In the genomic region with DNA sequence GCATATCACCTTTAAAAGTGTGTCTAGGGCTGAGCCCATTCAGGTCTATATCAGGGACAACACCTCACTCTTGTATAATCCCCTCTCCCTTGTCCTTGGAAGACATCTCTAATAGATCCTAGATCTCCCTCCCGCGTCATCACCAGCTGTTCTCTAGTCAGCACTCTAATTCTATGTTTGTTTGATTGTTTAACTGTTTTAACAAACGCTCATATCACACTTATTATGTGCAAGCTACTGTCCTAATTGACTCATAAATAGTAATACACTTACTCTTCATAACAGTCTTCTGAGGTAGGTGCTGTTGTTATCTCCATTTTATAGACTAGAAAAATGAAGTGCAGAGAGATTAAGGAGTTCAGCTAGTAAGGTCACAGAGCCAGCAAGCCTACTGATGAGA, we compare ENCODE assay signal across 11 cellular contexts. TPM values are rescaled to one million over a fixed set of nuclear protein-coding genes. Genes with fewer than 3 reads are reported as not detected.
DNase-seq lines count a peak whose midpoint lies in the region; ATAC-seq and TF ChIP-seq lines count a peak whose summit lies in the region.
"Had no signal": no experiment of that assay in that cellular context is flagged by ENCODE, and none has a peak within 500 bp of the region (broad histone marks: within the 10 kb centered on the region; RNA-seq: fewer than 3 reads in every experiment).

No MANE protein-coding gene starts in this region.

- POLR2A ChIA-PET in PC-3 (lab: Charles Lee; ENCODE audit: unreplicated experiment), result no interaction called here

- intact Hi-C loops in activated CD4-positive, alpha-beta T cell treated with anti-CD3 and anti-CD28 coated beads, Interleukin-2, amount 10 ng/mL, durations not matched to agents 24 days and 14 days (cut with micrococcal nuclease), result loop anchor here (1.0 to 2.0 kb wide), 5 partner anchors 24 to 270 kb away; a partner anchor contains a TSS
- intact Hi-C loops in PC-3 (cut with micrococcal nuclease), result loop anchor here (2.0 to 5.0 kb wide), 2 partner anchors 24 to 160 kb away; no protein-coding TSS in a partner anchor

- H3K9me3 Mint-ChIP-seq in activated CD4-positive, alpha-beta T cell treated with anti-CD3 and anti-CD28 coated beads, Interleukin-2, amount 10 ng/mL, durations not matched to agents 24 days and 14 days, result no peaks in the 10 kb centered on the region
- no peaks in the 10 kb centered on the region for H3K9me3 Mint-ChIP-seq in stimulated activated effector memory CD8-positive, alpha-beta T cell treated with anti-CD3 and anti-CD28 coated beads, Interleukin-12 subunit alpha, Interleukin-12 subunit beta, amount 100 ng/mL, for 72 hours

- peaks cover 8% of the 10 kb centered on the region for H3K36me3 Mint-ChIP-seq in activated CD4-positive, alpha-beta T cell treated with anti-CD3 and anti-CD28 coated beads, Interleukin-2, amount 10 ng/mL, durations not matched to agents 24 days and 14 days (ENCODE audit: low read depth)
- H3K36me3 Mint-ChIP-seq in stimulated activated effector memory CD8-positive, alpha-beta T cell treated with anti-CD3 and anti-CD28 coated beads, Interleukin-12 subunit alpha, Interleukin-12 subunit beta, amount 100 ng/mL, for 72 hours, result no peaks in the 10 kb centered on the region

- no peaks in the 10 kb centered on the region for H3K9me2 ChIP-seq in PC-3 (replicated peaks; ENCODE audit: low read length)

- H3K27me3 ChIP-seq in PC-3 (ENCODE audit: low read length), result no peaks in the 10 kb centered on the region
- H3K27me3 ChIP-seq: gastrocnemius medialis, testis had no signal

- ATAC-seq in HG02623 (IDR thresholded peaks at IDR 0.05; ENCODE audit: unreplicated experiment) (peak; percentile 24), PC-3 (no peak)
- ATAC-seq in stimulated activated effector memory CD8-positive, alpha-beta T cell treated with anti-CD3 and anti-CD28 coated beads, Interleukin-12 subunit alpha, Interleukin-12 subunit beta, amount 100 ng/mL, for 72 hours, result peak; percentile 79

- H3F3A ChIP-seq in PC-3 (ENCODE audit: low read length, unreplicated experiment), result no peaks in the 10 kb centered on the region

- H3K27ac ChIP-seq in PC-3 (ENCODE audit: low read length) (no peak overlapping the region), coronary artery (no peak overlapping the region)
- H3K27ac ChIP-seq: gastrocnemius medialis, testis had no signal

- no peaks in the 10 kb centered on the region for H3K79me2 ChIP-seq in PC-3 (ENCODE audit: low read length)

- H3K9ac ChIP-seq in PC-3 (ENCODE audit: low read length), result no peak overlapping the region

- H3K4me1 Mint-ChIP-seq in activated CD4-positive, alpha-beta T cell treated with anti-CD3 and anti-CD28 coated beads, Interleukin-2, amount 10 ng/mL, durations not matched to agents 24 days and 14 days, result peaks cover 33% of the 10 kb centered on the region
- H3K4me1 Mint-ChIP-seq in stimulated activated effector memory CD8-positive, alpha-beta T cell treated with anti-CD3 and anti-CD28 coated beads, Interleukin-12 subunit alpha, Interleukin-12 subunit beta, amount 100 ng/mL, for 72 hours, result peaks cover 28% of the 10 kb centered on the region

- no peak overlapping the region for H2AFZ ChIP-seq in PC-3 (ENCODE audit: low read length)

- H3K4me3 ChIP-seq in PC-3 (ENCODE audit: low read length) (no peak overlapping the region), coronary artery (no peak overlapping the region)
- H3K4me3 ChIP-seq: gastrocnemius medialis, mucosa of descending colon, testis had no signal

- TF ChIP-seq CTCF in PC-3 (conservative IDR thresholded peaks at IDR 0.05; ENCODE audit: low read depth, low read length), result no peak
- no peak for TF ChIP-seq CTCF in coronary artery (IDR thresholded peaks at IDR 0.05)

- BruUV-seq in PC-3 (replicated peaks; lab: Mats Ljungman, UMichigan), result no TSS peak

- DNase-seq in activated CD4-positive, alpha-beta T cell treated with anti-CD3 and anti-CD28 coated beads, Interleukin-2, amount 10 ng/mL, durations not matched to agents 24 days and 14 days, result no peak
- no peak for DNase-seq in activated CD4-positive, alpha-beta T cell treated with anti-CD3 and anti-CD28 coated beads, Interleukin-2, amount 50 U/mL, for 4 hours
- DNase-seq in NCI-H69 (lab: John Stamatoyannopoulos, UW) (peak; percentile 39), amygdala (lab: John Stamatoyannopoulos, UW) (no peak), PC-3 (no peak), coronary artery (ENCODE audit: low spot score) (no peak)
- no peak for DNase-seq in stimulated activated effector memory CD8-positive, alpha-beta T cell treated with anti-CD3 and anti-CD28 coated beads, Interleukin-12 subunit alpha, Interleukin-12 subunit beta, amount 100 ng/mL, for 72 hours (ENCODE audit: low spot score in 2 of 2)

- CTCF ChIA-PET in PC-3 (lab: Charles Lee), result interaction anchor here (0.6 to 1.6 kb wide), 4 partner anchors 9 to 65 kb away, joined by 3 to 10 read pairs (median 6); no protein-coding TSS in a partner anchor

- peak overlapping the region; percentile 32 for H3K4me3 Mint-ChIP-seq in activated CD4-positive, alpha-beta T cell treated with anti-CD3 and anti-CD28 coated beads, Interleukin-2, amount 10 ng/mL, durations not matched to agents 24 days and 14 days
- H3K4me3 Mint-ChIP-seq in stimulated activated effector memory CD8-positive, alpha-beta T cell treated with anti-CD3 and anti-CD28 coated beads, Interleukin-12 subunit alpha, Interleukin-12 subunit beta, amount 100 ng/mL, for 72 hours, result peak overlapping the region; percentile 39

- no peaks in the 10 kb centered on the region for H3K36me3 ChIP-seq in PC-3 (ENCODE audit: low read depth, low read length)
- H3K36me3 ChIP-seq: gastrocnemius medialis had no signal

- H3K4me1 ChIP-seq in PC-3 (ENCODE audit: insufficient read depth, low read length), result peaks cover 13% of the 10 kb centered on the region
- H3K4me1 ChIP-seq: gastrocnemius medialis had no signal

- H4K20me1 ChIP-seq in PC-3 (ENCODE audit: low read length), result no peaks in the 10 kb centered on the region

- no peak overlapping the region for H3K4me2 ChIP-seq in PC-3 (ENCODE audit: low read length)

- no peaks in the 10 kb centered on the region for H3K27me3 Mint-ChIP-seq in activated CD4-positive, alpha-beta T cell treated with anti-CD3 and anti-CD28 coated beads, Interleukin-2, amount 10 ng/mL, durations not matched to agents 24 days and 14 days

- peak overlapping the region; percentile 34 for H3K27ac Mint-ChIP-seq in activated CD4-positive, alpha-beta T cell treated with anti-CD3 and anti-CD28 coated beads, Interleukin-2, amount 10 ng/mL, durations not matched to agents 24 days and 14 days
- H3K27ac Mint-ChIP-seq in stimulated activated effector memory CD8-positive, alpha-beta T cell treated with anti-CD3 and anti-CD28 coated beads, Interleukin-12 subunit alpha, Interleukin-12 subunit beta, amount 100 ng/mL, for 72 hours, result peak overlapping the region; percentile 66

- H3K9me3 ChIP-seq in PC-3 (ENCODE audit: low read length), result no peaks in the 10 kb centered on the region
- H3K9me3 ChIP-seq: gastrocnemius medialis, mucosa of descending colon, testis had no signal

RNA-seq across cellular contexts. Expression of a gene that starts 1.6 kb away (rescaled TPM):
- 1.4 and 1.6 TPM in 2 replicates for total RNA-seq in activated CD4-positive, alpha-beta T cell treated with anti-CD3 and anti-CD28 coated beads, Interleukin-2, amount 10 ng/mL, durations not matched to agents 24 days and 14 days
- total RNA-seq in PC-3 (2014; rRNA removed), result not detected in 2 replicates
- total RNA-seq: gastrocnemius medialis had no signal
